ENCODE assay signal across 2 cellular contexts in the genomic region with DNA sequence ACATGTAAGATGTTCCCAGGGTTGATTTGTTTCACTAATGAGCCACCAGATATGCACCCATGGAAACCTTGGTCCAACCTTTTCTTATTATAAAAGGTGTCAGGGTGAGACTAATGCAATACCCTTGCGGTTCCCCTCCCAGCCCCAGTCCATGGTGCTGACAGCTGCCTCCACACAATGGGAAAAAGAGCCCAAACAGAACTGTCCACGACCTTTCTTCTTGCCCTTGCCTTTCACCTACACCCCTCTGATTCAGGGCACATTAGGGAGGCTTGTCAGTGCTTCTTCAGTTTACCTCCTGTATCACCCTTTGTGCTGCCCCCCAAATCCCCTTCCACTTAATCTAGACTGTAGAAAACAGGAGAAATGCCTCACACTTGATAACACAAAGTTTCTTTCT.
TF ChIP-seq lines count a peak whose summit lies in the region.

No MANE protein-coding gene starts in this region.

TF ChIP-seq in GM23338, 12 proteins besides CTCF, POLR2A, EP300 and RAD21:
- TF ChIP-seq JUNB (IDR thresholded peaks at IDR 0.05; ENCODE audit: unreplicated experiment) (no peak), POLR2AphosphoS5 (IDR thresholded peaks at IDR 0.05; ENCODE audit: low read depth) (no peak)
- TF ChIP-seq, protein P1, sequence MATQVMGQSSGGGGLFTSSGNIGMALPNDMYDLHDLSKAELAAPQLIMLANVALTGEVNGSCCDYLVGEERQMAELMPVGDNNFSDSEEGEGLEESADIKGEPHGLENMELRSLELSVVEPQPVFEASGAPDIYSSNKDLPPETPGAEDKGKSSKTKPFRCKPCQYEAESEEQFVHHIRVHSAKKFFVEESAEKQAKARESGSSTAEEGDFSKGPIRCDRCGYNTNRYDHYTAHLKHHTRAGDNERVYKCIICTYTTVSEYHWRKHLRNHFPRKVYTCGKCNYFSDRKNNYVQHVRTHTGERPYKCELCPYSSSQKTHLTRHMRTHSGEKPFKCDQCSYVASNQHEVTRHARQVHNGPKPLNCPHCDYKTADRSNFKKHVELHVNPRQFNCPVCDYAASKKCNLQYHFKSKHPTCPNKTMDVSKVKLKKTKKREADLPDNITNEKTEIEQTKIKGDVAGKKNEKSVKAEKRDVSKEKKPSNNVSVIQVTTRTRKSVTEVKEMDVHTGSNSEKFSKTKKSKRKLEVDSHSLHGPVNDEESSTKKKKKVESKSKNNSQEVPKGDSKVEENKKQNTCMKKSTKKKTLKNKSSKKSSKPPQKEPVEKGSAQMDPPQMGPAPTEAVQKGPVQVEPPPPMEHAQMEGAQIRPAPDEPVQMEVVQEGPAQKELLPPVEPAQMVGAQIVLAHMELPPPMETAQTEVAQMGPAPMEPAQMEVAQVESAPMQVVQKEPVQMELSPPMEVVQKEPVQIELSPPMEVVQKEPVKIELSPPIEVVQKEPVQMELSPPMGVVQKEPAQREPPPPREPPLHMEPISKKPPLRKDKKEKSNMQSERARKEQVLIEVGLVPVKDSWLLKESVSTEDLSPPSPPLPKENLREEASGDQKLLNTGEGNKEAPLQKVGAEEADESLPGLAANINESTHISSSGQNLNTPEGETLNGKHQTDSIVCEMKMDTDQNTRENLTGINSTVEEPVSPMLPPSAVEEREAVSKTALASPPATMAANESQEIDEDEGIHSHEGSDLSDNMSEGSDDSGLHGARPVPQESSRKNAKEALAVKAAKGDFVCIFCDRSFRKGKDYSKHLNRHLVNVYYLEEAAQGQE (IDR thresholded peaks at IDR 0.05; ENCODE audit: unreplicated experiment) = peak; percentile 42

TF ChIP-seq in H1, 55 proteins besides CTCF, POLR2A, EP300 and RAD21:
- no peak for TF ChIP-seq BRCA1 (IDR thresholded peaks at IDR 0.05; ENCODE audit: low read depth, low read length)
- TF ChIP-seq KDM4A (IDR thresholded peaks at IDR 0.05; ENCODE audit: low read depth, low read length, severe bottlenecking) = no peak
- no peak for TF ChIP-seq KDM1A (IDR thresholded peaks at IDR 0.05; ENCODE audit: borderline replicate concordance, low read length)
- TF ChIP-seq SUZ12 (IDR thresholded peaks at IDR 0.05; ENCODE audit: low read length) = no peak
